ENCODE assay signal across 14 cellular contexts in the genomic region with DNA sequence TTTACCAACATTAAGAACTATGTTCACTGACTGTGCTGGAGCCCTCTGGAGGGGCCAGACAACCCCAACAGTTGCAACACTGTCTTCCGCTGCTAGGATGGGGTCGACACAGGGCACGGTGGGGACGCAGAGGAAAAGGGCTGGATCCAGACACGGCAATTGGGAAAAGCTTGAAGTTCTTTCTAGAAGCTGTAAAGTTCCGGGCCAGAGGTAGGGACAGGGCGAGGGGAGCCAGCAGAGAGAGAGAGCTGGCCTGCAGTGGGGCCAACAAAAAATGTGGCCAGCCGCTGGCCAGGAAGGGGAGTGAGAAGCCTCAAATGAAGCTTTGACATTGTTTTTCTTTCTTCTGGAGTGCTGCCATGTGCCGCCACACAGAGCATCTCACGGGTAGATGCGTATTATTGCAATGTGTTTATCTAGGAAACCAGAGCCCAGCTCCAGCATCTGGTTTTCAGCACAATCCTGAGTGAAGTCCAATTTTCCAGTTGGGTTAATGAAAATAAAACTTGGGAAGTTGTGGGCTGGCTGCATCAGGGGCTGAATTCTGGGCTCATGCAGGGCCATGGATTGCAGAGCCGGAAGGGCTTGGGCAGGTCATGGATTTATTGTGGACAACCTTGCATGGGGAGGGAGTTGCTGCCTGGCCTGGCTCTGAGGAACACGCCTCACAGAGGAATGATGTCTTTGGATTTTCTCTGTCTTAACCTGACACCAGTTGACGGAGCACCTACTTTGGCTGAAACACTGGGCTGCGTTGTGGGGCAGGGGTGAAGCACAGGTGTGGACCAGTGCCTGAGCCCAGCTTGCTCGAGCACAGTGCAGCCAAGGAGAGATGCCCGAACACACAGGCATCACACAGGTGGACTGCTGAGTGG.
DNase-seq lines count a peak whose midpoint lies in the region; ATAC-seq and TF ChIP-seq lines count a peak whose summit lies in the region.
"Had no signal": no experiment of that assay in that cellular context is flagged by ENCODE, and none has a peak within 500 bp of the region (broad histone marks: within the 10 kb centered on the region; RNA-seq: fewer than 3 reads in every experiment).

No MANE protein-coding gene starts in this region.

- ATAC-seq in naive thymus-derived CD4-positive, alpha-beta T cell: no peak
- ATAC-seq in GM19455 (IDR thresholded peaks at IDR 0.05; ENCODE audit: unreplicated experiment): no peak

- TF ChIP-seq CTCF in AG04450 (IDR thresholded peaks at IDR 0.05; ENCODE audit: low read depth, low read length) (peak; percentile 11; the same call in 1 of the 2 replicates), Peyer's patch (IDR thresholded peaks at IDR 0.05) (no peak), fibroblast of villous mesenchyme (IDR thresholded peaks at IDR 0.05; ENCODE audit: insufficient read depth, low read depth, low read length) (no peak), GM13977 (IDR thresholded peaks at IDR 0.05; ENCODE audit: extremely low read depth, insufficient read depth, missing control alignments) (no peak)

- WGBS in trophoblast cell (ENCODE audit: extremely low coverage, insufficient coverage, insufficient read length): no CpG with 5 or more reads among the region's 17 CpGs

- H2AFZ ChIP-seq in trophoblast cell (ENCODE audit: insufficient read depth, low read length, poor library complexity): no peak overlapping the region
- H2AFZ ChIP-seq: neural progenitor cell had no signal

- H3K4me1 ChIP-seq in Peyer's patch: peaks cover 0 to 11% (median 0%) of the 10 kb centered on the region in 4 donors
- peaks cover 15 to 18% of the 10 kb centered on the region in 2 experiments for H3K4me1 ChIP-seq in trophoblast cell (ENCODE audit: control insufficient read depth in 1 of 2, insufficient read depth in 2 of 2, low read length in 2 of 2)
- no peaks in the 10 kb centered on the region for H3K4me1 ChIP-seq in naive thymus-derived CD4-positive, alpha-beta T cell (ENCODE audit: control insufficient read depth in 2 of 2, insufficient read depth in 2 of 2, low read length in 2 of 2)

- intact Hi-C loops in naive thymus-derived CD4-positive, alpha-beta T cell (cut with micrococcal nuclease): no loop called here

- in situ Hi-C loops in GM13977 (cut with MboI; ENCODE audit: low pct_unique_long_range_greater_than_20kb, low sequenced_read_pairs, unreplicated experiment): no loop called here

- H3K79me1 ChIP-seq in trophoblast cell (ENCODE audit: low read length): peaks cover 7% of the 10 kb centered on the region

- no peak overlapping the region for H2AK5ac ChIP-seq in trophoblast cell (ENCODE audit: low read length)

- peak overlapping the region; percentile 93 for H3K27ac ChIP-seq in AG04450 (ENCODE audit: low read depth, low read length)
- H3K27ac ChIP-seq in Peyer's patch: peak overlapping the region; percentile 36 to 73 (median 51)
- no peak overlapping the region for H3K27ac ChIP-seq in trophoblast cell (ENCODE audit: low read depth, low read length)
- no peak overlapping the region for H3K27ac ChIP-seq in naive thymus-derived CD4-positive, alpha-beta T cell (ENCODE audit: low read depth, low read length)
- H3K27ac ChIP-seq: neural progenitor cell had no signal

- H3K79me2 ChIP-seq in trophoblast cell (ENCODE audit: control insufficient read depth, insufficient read depth, low read length, poor library complexity): no peaks in the 10 kb centered on the region

- no peak overlapping the region for H4K8ac ChIP-seq in trophoblast cell (ENCODE audit: low read depth, low read length)

- peak overlapping the region; percentile 29 for H4K91ac ChIP-seq in trophoblast cell (ENCODE audit: low read depth, low read length)

- peaks cover 0 to 6% (median 0%) of the 10 kb centered on the region in 5 donors for H3K36me3 Mint-ChIP-seq in naive thymus-derived CD4-positive, alpha-beta T cell
- H3K36me3 Mint-ChIP-seq: CD4-positive, alpha-beta memory T cell; neural progenitor cell had no signal

- H3K27me3 ChIP-seq in AG04450 (ENCODE audit: control insufficient read depth, insufficient read depth, low read length) (no peaks in the 10 kb centered on the region), Peyer's patch (no peaks in the 10 kb centered on the region), trophoblast cell (ENCODE audit: insufficient read depth, low read length) (no peaks in the 10 kb centered on the region)
- no peaks in the 10 kb centered on the region for H3K27me3 ChIP-seq in naive thymus-derived CD4-positive, alpha-beta T cell (ENCODE audit: control insufficient read depth in 2 of 2, insufficient read depth in 2 of 2, low read length in 2 of 2)
- H3K27me3 ChIP-seq: neural progenitor cell had no signal

- no peak overlapping the region for H3K14ac ChIP-seq in trophoblast cell (ENCODE audit: low read length)

- DNase-seq in AG04450 (ENCODE audit: low read depth, low spot score): peak; percentile 92
- peak in 1 of 3 donors; percentile 65 for DNase-seq in Peyer's patch
- peak; percentile 87 for DNase-seq in fibroblast of villous mesenchyme (ENCODE audit: low read depth)
- peak in 1 of 2 donors; percentile 34 for DNase-seq in trophoblast cell
- DNase-seq in kidney tubule cell (ENCODE audit: low spot score): no peak
- DNase-seq in naive thymus-derived CD4-positive, alpha-beta T cell: no peak
- no peak for DNase-seq in GM13977 (ENCODE audit: low spot score)
- DNase-seq: activated gamma-delta T cell treated with Interleukin-2 at 50 U/mL for 16 hours; CD4-positive, alpha-beta memory T cell; erythroblast; NK-92 treated with Interleukin-12 subunit alpha and Interleukin-12 subunit beta, amount 100 ng/mL, for 24 hours; T1000 had no signal

- H3K4me3 ChIP-seq in AG04450 (ENCODE audit: low read depth, low read length): no peak overlapping the region
- no peak overlapping the region for H3K4me3 ChIP-seq in Peyer's patch
- H3K4me3 ChIP-seq in fibroblast of villous mesenchyme (ENCODE audit: low read depth, low read length): no peak overlapping the region
- no peak overlapping the region for H3K4me3 ChIP-seq in trophoblast cell (ENCODE audit: low read depth, low read length)
- no peak overlapping the region for H3K4me3 ChIP-seq in naive thymus-derived CD4-positive, alpha-beta T cell (ENCODE audit: low read length)
- H3K4me3 ChIP-seq: neural progenitor cell had no signal

- H4K12ac ChIP-seq in trophoblast cell (ENCODE audit: low read depth, low read length): no peak overlapping the region

- no peaks in the 10 kb centered on the region for H3K4me1 Mint-ChIP-seq in naive thymus-derived CD4-positive, alpha-beta T cell
- H3K4me1 Mint-ChIP-seq: CD4-positive, alpha-beta memory T cell had no signal

- no peak overlapping the region for H2BK12ac ChIP-seq in trophoblast cell (ENCODE audit: low read length)

- H2BK5ac ChIP-seq in trophoblast cell (ENCODE audit: low read depth, low read length, poor library complexity): no peak overlapping the region

- peaks cover 0 to 6% (median 0%) of the 10 kb centered on the region in 11 donors for H3K9me3 Mint-ChIP-seq in naive thymus-derived CD4-positive, alpha-beta T cell
- H3K9me3 Mint-ChIP-seq: neural progenitor cell had no signal

- H3K36me3 ChIP-seq in Peyer's patch: no peaks in the 10 kb centered on the region
- H3K36me3 ChIP-seq in trophoblast cell (ENCODE audit: control insufficient read depth in 1 of 2, insufficient read depth in 2 of 2, low read length in 2 of 2): no peaks in the 10 kb centered on the region
- no peaks in the 10 kb centered on the region for H3K36me3 ChIP-seq in naive thymus-derived CD4-positive, alpha-beta T cell (ENCODE audit: control insufficient read depth in 2 of 3, insufficient read depth in 3 of 3, low read length in 3 of 3)
- H3K36me3 ChIP-seq: neural progenitor cell had no signal

- H3K27ac Mint-ChIP-seq in naive thymus-derived CD4-positive, alpha-beta T cell: no peak overlapping the region
- H3K27ac Mint-ChIP-seq: neural progenitor cell had no signal

- no peak overlapping the region for H3K9ac ChIP-seq in trophoblast cell (ENCODE audit: low read length)
- H3K9ac ChIP-seq: neural progenitor cell had no signal

- H3K4ac ChIP-seq in trophoblast cell (ENCODE audit: low read depth, low read length): no peak overlapping the region

- no peak overlapping the region for H3K18ac ChIP-seq in trophoblast cell (ENCODE audit: low read length)

- H3K4me2 ChIP-seq in trophoblast cell (ENCODE audit: low read length): peak overlapping the region; percentile 0
- H3K4me2 ChIP-seq: neural progenitor cell had no signal

- no peak overlapping the region for H2BK120ac ChIP-seq in trophoblast cell (ENCODE audit: insufficient read depth, low read length, poor library complexity)

- H3K23ac ChIP-seq in trophoblast cell (ENCODE audit: low read length): no peak overlapping the region

- TF ChIP-seq POLR2A in Peyer's patch (IDR thresholded peaks at IDR 0.05): no peak

- CTCF ChIA-PET in AG04450 (lab: Charles Lee): interaction anchor here (0.8 to 2.1 kb wide), 5 partner anchors 14 to 126 kb away, joined by 3 to 10 read pairs (median 3); no protein-coding TSS in a partner anchor
- CTCF ChIA-PET in naive thymus-derived CD4-positive, alpha-beta T cell (lab: Charles Lee): no interaction called here

- no peak overlapping the region for H3K4me3 Mint-ChIP-seq in naive thymus-derived CD4-positive, alpha-beta T cell
- H3K4me3 Mint-ChIP-seq: CD4-positive, alpha-beta memory T cell; neural progenitor cell had no signal

- POLR2A ChIA-PET in AG04450 (lab: Yijun Ruan, JAX): interaction anchor here (0.5 to 2.0 kb wide), 12 partner anchors 12 to 820 kb away, joined by 3 to 12 read pairs (median 4); a partner anchor contains a TSS
- POLR2A ChIA-PET in naive thymus-derived CD4-positive, alpha-beta T cell (lab: Charles Lee): no interaction called here

- H3K9me3 ChIP-seq in AG04450 (ENCODE audit: control insufficient read depth, insufficient read depth, low read length): 0 out of 2 replicates have a peak, but pooled peaks cover 1% of the 10 kb centered on the region
- H3K9me3 ChIP-seq in Peyer's patch: no peaks in the 10 kb centered on the region
- no peaks in the 10 kb centered on the region for H3K9me3 ChIP-seq in trophoblast cell (ENCODE audit: insufficient read depth, low read depth, low read length)
- no peaks in the 10 kb centered on the region for H3K9me3 ChIP-seq in naive thymus-derived CD4-positive, alpha-beta T cell (ENCODE audit: control insufficient read depth in 2 of 3, low read length in 3 of 3)

- H3K27me3 Mint-ChIP-seq in naive thymus-derived CD4-positive, alpha-beta T cell: peaks cover 14 to 46% (median 38%) of the 10 kb centered on the region in 5 donors

Comparison
In these comparisons a context has a peak if more than half of its experiments do, and no peak if none do; other contexts are left out.
1. DNase-seq: peak in AG04450 (single experiment) and fibroblast of villous mesenchyme (single experiment); none in kidney tubule cell (single experiment), naive thymus-derived CD4-positive, alpha-beta T cell (0 of 9) and GM13977 (single experiment).
2. H3K27ac ChIP-seq: peak in AG04450 (single experiment) and Peyer's patch (4 of 4); none in trophoblast cell (single experiment) and naive thymus-derived CD4-positive, alpha-beta T cell (single experiment).